ENCODE assay signal across 8 cellular contexts in the genomic region with DNA sequence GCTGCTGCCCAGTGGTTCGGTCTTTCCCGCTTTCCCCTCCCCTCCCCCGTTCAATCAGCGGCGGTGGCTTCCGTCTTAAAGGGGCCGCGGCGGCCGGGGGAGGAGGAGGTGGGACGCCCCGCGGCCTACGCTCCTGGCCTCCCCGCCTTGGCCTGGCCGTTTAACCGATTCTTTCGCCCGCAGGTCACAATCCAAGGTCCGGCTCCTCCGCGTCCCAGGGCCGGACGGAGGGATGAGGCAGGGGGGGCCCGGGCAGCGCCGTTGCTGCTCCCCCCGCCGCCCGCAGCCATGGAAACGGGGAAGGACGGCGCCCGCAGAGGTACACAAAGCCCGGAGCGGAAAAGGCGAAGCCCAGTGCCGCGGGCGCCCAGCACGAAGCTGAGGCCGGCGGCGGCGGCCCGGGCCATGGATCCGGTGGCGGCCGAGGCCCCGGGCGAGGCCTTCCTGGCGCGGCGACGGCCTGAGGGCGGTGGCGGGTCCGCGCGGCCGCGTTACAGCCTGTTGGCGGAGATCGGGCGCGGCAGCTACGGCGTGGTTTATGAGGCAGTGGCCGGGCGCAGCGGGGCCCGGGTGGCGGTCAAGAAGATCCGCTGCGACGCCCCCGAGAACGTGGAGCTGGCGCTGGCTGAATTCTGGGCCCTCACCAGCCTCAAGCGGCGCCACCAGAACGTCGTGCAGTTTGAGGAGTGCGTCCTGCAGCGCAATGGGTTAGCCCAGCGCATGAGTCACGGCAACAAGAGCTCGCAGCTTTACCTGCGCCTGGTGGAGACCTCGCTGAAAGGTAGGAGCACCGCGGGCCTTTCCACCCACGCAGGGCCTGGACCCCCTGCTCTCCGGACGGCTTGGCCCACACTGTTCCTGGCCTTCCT. TPM values are rescaled to one million over a fixed set of nuclear protein-coding genes. Genes with fewer than 3 reads are reported as not detected.
DNase-seq lines count a peak whose midpoint lies in the region; ATAC-seq, FAIRE-seq and TF ChIP-seq lines count a peak whose summit lies in the region.

No MANE protein-coding gene starts in this region.

- peaks cover 0 to 38% (median 4%) of the 10 kb centered on the region in 3 donors for H3K36me3 Mint-ChIP-seq in CD8-positive, alpha-beta memory T cell

- TF ChIP-seq CTCF in endothelial cell of umbilical vein (IDR thresholded peaks at IDR 0.05; ENCODE audit: extremely low read depth in 1 of 2, insufficient read depth in 1 of 2, low read depth in 1 of 2, low read length in 2 of 2), result no peak

- no peaks in the 10 kb centered on the region for H3K27me3 ChIP-seq in CD8-positive, alpha-beta memory T cell (ENCODE audit: insufficient read depth, low read length, poor library complexity, severe bottlenecking)
- H3K27me3 ChIP-seq in endothelial cell of umbilical vein (ENCODE audit: control insufficient read depth in 2 of 2, insufficient read depth in 2 of 2, low read length in 2 of 2) (no peaks in the 10 kb centered on the region), mononuclear cell (ENCODE audit: insufficient read depth, low read length) (no peaks in the 10 kb centered on the region)

- no peaks in the 10 kb centered on the region for H3K9me3 ChIP-seq in CD8-positive, alpha-beta memory T cell (ENCODE audit: low read length)
- H3K9me3 ChIP-seq in endothelial cell of umbilical vein (replicated peaks; ENCODE audit: control insufficient read depth, insufficient read depth, low read length) (no peaks in the 10 kb centered on the region), mononuclear cell (ENCODE audit: low read depth, low read length) (no peaks in the 10 kb centered on the region)

- no peaks in the 10 kb centered on the region for H3K9me1 ChIP-seq in endothelial cell of umbilical vein (replicated peaks; ENCODE audit: control insufficient read depth, extremely low read depth, insufficient read depth, low read length)

- POLR2A ChIA-PET in CD8-positive, alpha-beta memory T cell (lab: Charles Lee), result interaction anchor here (0.5 to 2.2 kb wide), 6 partner anchors 15 to 1750 kb away, joined by 3 to 6 read pairs (median 3); a partner anchor contains a TSS
- POLR2A ChIA-PET in endothelial cell of umbilical vein (lab: Charles Lee), result interaction anchor here (0.9 to 1.9 kb wide), 3 partner anchors 68 to 326 kb away, joined by 3 to 5 read pairs (median 4); no protein-coding TSS in a partner anchor

- no peaks in the 10 kb centered on the region for H3K27me3 Mint-ChIP-seq in CD8-positive, alpha-beta memory T cell

- peak overlapping the region; percentile 98 for H3K27ac ChIP-seq in CD8-positive, alpha-beta memory T cell (ENCODE audit: low read depth, low read length)
- peak overlapping the region; percentile 98 for H3K27ac ChIP-seq in endothelial cell of umbilical vein (ENCODE audit: insufficient read depth, low read depth, low read length)

- peak; percentile 52 for FAIRE-seq in endothelial cell of umbilical vein (lab: Jason Lieb, UNC)

- H3K79me2 ChIP-seq in endothelial cell of umbilical vein (ENCODE audit: control insufficient read depth, insufficient read depth, low read length), result peaks cover 48% of the 10 kb centered on the region

- peaks cover 8% of the 10 kb centered on the region for H4K20me1 ChIP-seq in endothelial cell of umbilical vein (replicated peaks; ENCODE audit: control insufficient read depth, extremely low read depth, insufficient read depth, low read length)

- peaks cover 51% of the 10 kb centered on the region for H3K4me1 ChIP-seq in CD8-positive, alpha-beta memory T cell (ENCODE audit: insufficient read depth, low read length)
- H3K4me1 ChIP-seq in endothelial cell of umbilical vein (ENCODE audit: control insufficient read depth, extremely low read depth, insufficient read depth, low read length) (peaks cover 16% of the 10 kb centered on the region), mononuclear cell (ENCODE audit: insufficient read depth, low read length) (peaks cover 49% of the 10 kb centered on the region)

- H3K4me2 ChIP-seq in endothelial cell of umbilical vein (ENCODE audit: insufficient read depth, low read length), result peak overlapping the region; percentile 96

- H3K4me3 ChIP-seq in CD8-positive, alpha-beta memory T cell (ENCODE audit: low read length), result peak overlapping the region; percentile 94
- H3K4me3 ChIP-seq in endothelial cell of umbilical vein (replicated peaks in 1 of 3; ENCODE audit: insufficient read depth in 1 of 3, low read depth in 1 of 3, low read length in 3 of 3), result peak overlapping the region; percentile 49 to 77 (median 65)
- H3K4me3 ChIP-seq in mononuclear cell (ENCODE audit: low read length), result peak overlapping the region; percentile 79

- DNase-seq in CD8-positive, alpha-beta memory T cell, result peak; percentile 78 to 92 (median 90)
- DNase-seq in NOMO-1 treated with DMSO at 0.1 percent for 48 hours (lab: John Stamatoyannopoulos, UW; ENCODE audit: unreplicated experiment) (peak; percentile 90), endothelial cell of umbilical vein (ENCODE audit: low read depth, low spot score) (peak; percentile 88)
- peak; percentile 81 for DNase-seq in activated CD8-positive, alpha-beta memory T cell treated with anti-CD3 and anti-CD28 coated beads, Interleukin-2, amount 50 U/mL, for 4 hours
- DNase-seq in stimulated activated CD8-positive, alpha-beta memory T cell treated with anti-CD3 and anti-CD28 coated beads, Interleukin-2, amount 100 ng/mL, for 48 hours (ENCODE audit: low read depth in 2 of 2), result peak; percentile 65 to 71

- H3K9me3 Mint-ChIP-seq in CD8-positive, alpha-beta memory T cell, result no peaks in the 10 kb centered on the region

- peak overlapping the region; percentile 35 for H2AFZ ChIP-seq in endothelial cell of umbilical vein (ENCODE audit: low read depth, low read length)

- H3K4me1 Mint-ChIP-seq in CD8-positive, alpha-beta memory T cell, result peaks cover 51 to 57% (median 57%) of the 10 kb centered on the region in 3 donors

- peaks cover 7% of the 10 kb centered on the region for H3K36me3 ChIP-seq in CD8-positive, alpha-beta memory T cell (ENCODE audit: insufficient read depth, low read length)
- H3K36me3 ChIP-seq in endothelial cell of umbilical vein (ENCODE audit: control insufficient read depth in 2 of 2, extremely low read depth in 1 of 2, insufficient read depth in 2 of 2, low read length in 2 of 2), result peaks cover 2 to 3% of the 10 kb centered on the region in 2 experiments

- CTCF ChIA-PET in CD8-positive, alpha-beta memory T cell (lab: Charles Lee), result interaction anchor here (0.9 to 2.3 kb wide), 5 partner anchors 9 to 636 kb away, joined by 3 to 9 read pairs (median 4); a partner anchor contains a TSS
- CTCF ChIA-PET in endothelial cell of umbilical vein (lab: Charles Lee), result interaction anchor here (1.1 to 2.3 kb wide), 6 partner anchors 9 to 96 kb away, joined by 3 to 14 read pairs (median 8); no protein-coding TSS in a partner anchor

- no TSS peak for BruUV-seq in endothelial cell of umbilical vein (replicated peaks; lab: Mats Ljungman, UMichigan)

- dilution Hi-C loops in endothelial cell of umbilical vein (cut with MboI; ENCODE audit: extremely low pct_ligation_motif_present, low sequenced_read_pairs), result no loop called here

- peak; percentile 62 for ATAC-seq in GM19452 (IDR thresholded peaks at IDR 0.05; ENCODE audit: unreplicated experiment)
- ATAC-seq in HG03571 (IDR thresholded peaks at IDR 0.05; ENCODE audit: unreplicated experiment), result peak; percentile 52

- peak overlapping the region; percentile 86 to 97 (median 94) for H3K4me3 Mint-ChIP-seq in CD8-positive, alpha-beta memory T cell

- H3K9ac ChIP-seq in endothelial cell of umbilical vein (replicated peaks; ENCODE audit: extremely low read depth, insufficient read depth, low read length), result peak overlapping the region; percentile 97

- peak; percentile 45 for TF ChIP-seq POLR2A in endothelial cell of umbilical vein (IDR thresholded peaks at IDR 0.05; ENCODE audit: low read depth, low read length)

- intact Hi-C loops in endothelial cell of umbilical vein (cut with micrococcal nuclease), result loop anchor here (5.0 to 10.0 kb wide), 6 partner anchors 69 to 552 kb away; a partner anchor contains a TSS

- H3K27ac Mint-ChIP-seq in CD8-positive, alpha-beta memory T cell, result peak overlapping the region; percentile 96 to 100 (median 100)

TF ChIP-seq in endothelial cell of umbilical vein, 7 proteins besides CTCF, POLR2A, EP300 and RAD21:
- no peak for TF ChIP-seq JUN (IDR thresholded peaks at IDR 0.05; ENCODE audit: borderline replicate concordance, insufficient read depth, insufficient read length, low read depth)
- TF ChIP-seq, protein P1, sequence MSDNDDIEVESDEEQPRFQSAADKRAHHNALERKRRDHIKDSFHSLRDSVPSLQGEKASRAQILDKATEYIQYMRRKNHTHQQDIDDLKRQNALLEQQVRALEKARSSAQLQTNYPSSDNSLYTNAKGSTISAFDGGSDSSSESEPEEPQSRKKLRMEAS (IDR thresholded peaks at IDR 0.05; ENCODE audit: insufficient read depth, insufficient read length), result no peak
- no peak for TF ChIP-seq MYC (IDR thresholded peaks at IDR 0.05; ENCODE audit: low read depth, low read length)

RNA-seq across cellular contexts. Expression of a gene that starts 1.2 kb away (rescaled TPM):
- total RNA-seq in CD8-positive, alpha-beta memory T cell, result 10 to 100 TPM; 21.1 to 21.4 TPM
- polyA plus RNA-seq in CD8-positive, alpha-beta memory T cell, result 5.5 TPM
- total RNA-seq in endothelial cell of umbilical vein (17.5 TPM in 2 replicates), mononuclear cell (30.2 TPM)
- polyA plus RNA-seq in endothelial cell of umbilical vein, result 9.9 and 10.2 TPM in 2 replicates
- polyA plus RNA-seq in endothelial cell of umbilical vein (2011; cell fraction: cytosol; rRNA removed), result 9.4 and 9.6 TPM in 2 replicates
- 15.2 and 15.6 TPM in 2 replicates for polyA plus RNA-seq in endothelial cell of umbilical vein (2011; cell fraction: nucleus; rRNA removed)
- polyA plus RNA-seq in endothelial cell of umbilical vein (2012), result 7.8 and 8.7 TPM in 2 replicates
- 16.0 and 18.0 TPM in 2 replicates for polyA minus RNA-seq in endothelial cell of umbilical vein
- 9.1 TPM for polyA minus RNA-seq in endothelial cell of umbilical vein (2011; cell fraction: cytosol; rRNA and poly(A)+ RNA removed)
- polyA minus RNA-seq in endothelial cell of umbilical vein (2011; cell fraction: nucleus; rRNA and poly(A)+ RNA removed), result 9.8 and 10.7 TPM in 2 replicates

Comparison
In these comparisons a context has a peak if more than half of its experiments do, and no peak if none do; other contexts are left out.
1. Peak in every context shown above with its lines: DNase-seq, ATAC-seq, H3K4me3 ChIP-seq and H3K27ac ChIP-seq.